31 cellular contexts compared by ENCODE assay signal in the genomic region with DNA sequence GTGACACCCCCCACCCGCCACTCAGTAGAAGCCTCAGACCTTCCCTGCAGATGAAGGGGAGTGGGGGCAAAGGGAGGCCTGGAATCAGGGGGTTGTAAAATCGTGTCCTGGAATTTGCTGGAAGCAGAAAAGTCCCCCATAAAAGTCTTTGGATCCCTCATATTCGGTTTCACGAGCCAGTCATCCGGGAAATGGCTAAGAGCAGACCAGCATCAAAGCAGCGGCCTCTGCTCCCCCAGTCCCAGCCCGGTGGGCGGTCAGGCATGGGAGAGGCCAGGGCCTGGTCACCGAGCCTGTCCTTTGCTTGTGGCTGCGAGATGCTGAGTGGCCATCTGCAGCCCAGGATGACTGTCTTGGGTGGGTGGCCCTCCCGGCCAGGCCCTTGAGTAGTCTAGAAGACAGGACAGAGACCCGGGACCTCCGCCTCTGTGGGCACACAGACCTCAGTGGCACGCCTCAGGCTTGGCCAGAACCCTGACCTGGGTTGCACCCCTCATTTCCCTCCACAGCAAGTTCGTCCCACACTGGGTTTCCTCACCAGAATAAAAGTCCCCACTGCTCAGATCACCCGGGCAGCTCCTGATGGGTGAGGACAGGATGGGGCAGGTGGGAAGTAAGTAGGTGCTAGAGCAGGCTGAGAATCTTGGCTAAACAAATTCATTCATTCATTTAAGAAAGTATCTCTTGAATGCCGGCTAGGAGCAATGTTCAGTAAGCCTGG.
"Had no signal": no experiment of that assay in that cellular context is flagged by ENCODE, and none has a peak within 500 bp of the region (broad histone marks: within the 10 kb centered on the region; RNA-seq: fewer than 3 reads in every experiment).

No MANE protein-coding gene starts in this region.

- DNase-seq: activated B cell treated with CpG ODN at 0.5 μM for 24 hours; activated CD4-positive, alpha-beta memory T cell treated with anti-CD3 and anti-CD28 coated beads for 36 hours; activated CD4-positive, alpha-beta T cell treated with anti-CD3 and anti-CD28 coated beads for 4 hours; activated CD4-positive, alpha-beta T cell treated with anti-CD3 and anti-CD28 coated beads, Interleukin-2, amount 50 U/mL, for 1 hour; activated CD4-positive, CD25-positive, alpha-beta regulatory T cell treated with anti-CD3 and anti-CD28 coated beads, Interleukin-2, amount 50 U/mL, for 72 hours; activated CD8-positive, alpha-beta memory T cell treated with anti-CD3 and anti-CD28 coated beads for 24 hours; activated CD8-positive, alpha-beta memory T cell treated with anti-CD3 and anti-CD28 coated beads, Interleukin-2, amount 10 ng/mL, durations not matched to agents 7 days and 5 days; activated effector memory CD4-positive, alpha-beta T cell treated with anti-CD3 and anti-CD28 coated beads, Interleukin-2, amount 50 U/mL, for 16 hours; activated naive CD4-positive, alpha-beta T cell; activated naive CD4-positive, alpha-beta T cell treated with anti-CD3 and anti-CD28 coated beads, Interleukin-2, amount 50 U/mL, for 16 hours; activated naive CD8-positive, alpha-beta T cell treated with anti-CD3 and anti-CD28 coated beads for 36 hours; activated T-cell treated with anti-CD3 and anti-CD28 coated beads, Interleukin-2, amount 50 U/mL, for 1 hour; activated T-cell treated with anti-CD3 and anti-CD28 coated beads, Interleukin-2, amount 50 U/mL, for 72 hours; amniotic stem cell; brain microvascular endothelial cell; central memory CD4-positive, alpha-beta T cell; NCI-H1092 treated with DMSO at 0.1 percent for 48 hours; NCI-H1417; NCI-H146; NCI-H187; NCI-H2029 treated with DMSO at 0.1 percent for 48 hours; NCI-H2227 treated with DMSO at 0.1 percent for 48 hours; NK-92 treated with Interleukin-12 subunit alpha and Interleukin-12 subunit beta, amount 100 ng/mL, for 24 hours; PC-3; Peyer's patch; RPMI8226; SHP77 treated with DMSO at 0.1 percent for 48 hours; SK-N-SH; T-helper 17 cell; T-helper 9 cell had no signal

- ATAC-seq: activated CD8-positive, alpha-beta memory T cell treated with anti-CD3 and anti-CD28 coated beads, Interleukin-2, amount 10 ng/mL, durations not matched to agents 7 days and 5 days; activated T-cell treated with anti-CD3 and anti-CD28 coated beads, Interleukin-2, amount 50 U/mL, for 72 hours; activated T-helper 17 cell treated with anti-CD3 and anti-CD28 coated beads, Interleukin-2, amount 50 U/mL, for 72 hours; PC-3; T-helper 17 cell had no signal
